ENCODE assay signal across 36 cellular contexts in the genomic region with DNA sequence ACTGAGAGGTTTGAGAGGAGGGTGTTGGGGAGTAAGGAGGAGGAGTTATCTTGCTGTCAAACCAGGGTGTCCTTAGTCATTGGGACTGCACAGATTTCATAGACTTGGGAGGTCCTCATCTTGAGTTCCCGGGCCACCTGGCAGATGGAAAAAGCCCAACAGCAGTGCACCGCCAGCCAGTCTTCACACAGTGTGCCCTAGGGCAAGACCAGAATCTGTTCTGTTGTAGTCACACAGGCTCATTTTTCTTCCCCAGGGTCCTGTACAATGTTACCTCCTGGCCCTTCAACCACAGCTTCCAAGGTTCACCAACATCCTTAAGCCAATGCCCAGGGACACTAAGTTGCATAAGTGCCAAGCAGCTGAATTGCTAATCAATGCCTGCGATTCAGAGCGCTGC. TPM values are rescaled to one million over a fixed set of nuclear protein-coding genes. Genes with fewer than 3 reads are reported as not detected.
"Had no signal": no experiment of that assay in that cellular context is flagged by ENCODE, and none has a peak within 500 bp of the region (broad histone marks: within the 10 kb centered on the region; RNA-seq: fewer than 3 reads in every experiment).

No MANE protein-coding gene starts in this region.

- H3K36me3 Mint-ChIP-seq: activated CD4-positive, alpha-beta memory T cell treated with anti-CD3 and anti-CD28 coated beads for 36 hours; activated naive CD4-positive, alpha-beta T cell treated with anti-CD3 and anti-CD28 coated beads, Interleukin-2, amount 50 U/mL, for 72 hours had no signal

- H3K27me3 ChIP-seq: adrenal gland, body of pancreas, brain microvascular endothelial cell, breast epithelium had no signal

- H3K4me1 ChIP-seq: adrenal gland, body of pancreas, breast epithelium had no signal

- H3K27ac ChIP-seq: adrenal gland, body of pancreas, brain microvascular endothelial cell, breast epithelium, VCaP had no signal

- DNase-seq: activated B cell treated with CpG ODN at 0.5 μM for 24 hours; activated CD4-positive, alpha-beta memory T cell treated with anti-CD3 and anti-CD28 coated beads for 36 hours; activated CD4-positive, alpha-beta T cell treated with anti-CD3 and anti-CD28 coated beads for 4 hours; activated CD4-positive, alpha-beta T cell treated with anti-CD3 and anti-CD28 coated beads, Interleukin-2, amount 10 ng/mL, durations not matched to agents 24 days and 14 days; activated CD4-positive, alpha-beta T cell treated with anti-CD3 and anti-CD28 coated beads, Interleukin-2, amount 50 U/mL, for 1 hour; activated CD4-positive, alpha-beta T cell treated with anti-CD3 and anti-CD28 coated beads, Interleukin-2, amount 50 U/mL, for 4 hours; activated CD4-positive, CD25-positive, alpha-beta regulatory T cell treated with anti-CD3 and anti-CD28 coated beads, Interleukin-2, amount 50 U/mL, for 72 hours; activated CD8-positive, alpha-beta memory T cell treated with anti-CD3 and anti-CD28 coated beads, Interleukin-2, amount 50 U/mL, for 4 hours; activated CD8-positive, alpha-beta T cell treated with anti-CD3 and anti-CD28 coated beads for 36 hours; activated effector memory CD4-positive, alpha-beta T cell treated with anti-CD3 and anti-CD28 coated beads, Interleukin-2, amount 50 U/mL, for 16 hours; activated gamma-delta T cell treated with Interleukin-2 at 50 U/mL for 16 hours; activated naive CD4-positive, alpha-beta T cell; activated naive CD4-positive, alpha-beta T cell treated with anti-CD3 and anti-CD28 coated beads for 36 hours; activated naive CD4-positive, alpha-beta T cell treated with anti-CD3 and anti-CD28 coated beads, Interleukin-2, amount 50 U/mL, for 16 hours; activated naive CD8-positive, alpha-beta T cell treated with anti-CD3 and anti-CD28 coated beads for 36 hours; activated T-cell treated with anti-CD3 and anti-CD28 coated beads for 4 hours; activated T-cell treated with anti-CD3 and anti-CD28 coated beads, Interleukin-2, amount 50 U/mL, for 1 hour; activated T-cell treated with anti-CD3 and anti-CD28 coated beads, Interleukin-2, amount 50 U/mL, for 4 hours; activated T-cell treated with anti-CD3 and anti-CD28 coated beads, Interleukin-2, amount 50 U/mL, for 72 hours; adrenal gland; amniotic stem cell; aorta; body of pancreas; brain microvascular endothelial cell; central memory CD4-positive, alpha-beta T cell; T-helper 1 cell; T-helper 2 cell; T-helper 9 cell had no signal

- H3K36me3 ChIP-seq: adrenal gland, brain microvascular endothelial cell, breast epithelium had no signal

- H3K27ac Mint-ChIP-seq: activated B cell treated with CpG ODN at 0.5 μM for 24 hours; activated CD4-positive, alpha-beta memory T cell treated with anti-CD3 and anti-CD28 coated beads for 36 hours; activated CD4-positive, alpha-beta T cell treated with anti-CD3 and anti-CD28 coated beads, Interleukin-2, amount 10 ng/mL, durations not matched to agents 24 days and 14 days; activated CD8-positive, alpha-beta T cell treated with anti-CD3 and anti-CD28 coated beads for 36 hours; activated naive CD4-positive, alpha-beta T cell treated with anti-CD3 and anti-CD28 coated beads for 36 hours; activated naive CD4-positive, alpha-beta T cell treated with anti-CD3 and anti-CD28 coated beads, Interleukin-2, amount 50 U/mL, for 72 hours; activated naive CD8-positive, alpha-beta T cell treated with anti-CD3 and anti-CD28 coated beads for 36 hours; activated T-cell treated with anti-CD3 and anti-CD28 coated beads, Interleukin-2, amount 50 U/mL, for 72 hours; activated T-helper 1 cell treated with anti-CD3 and anti-CD28 coated beads, Interleukin-12 subunit alpha, Interleukin-12 subunit beta, Interleukin-2, Interleukin-4 antibody, amounts not matched to agents 30 ng/mL and 10 ng/mL and 1 ng/mL, durations not matched to agents 14 hours and 24 hours and 36 hours; activated T-helper 17 cell treated with anti-CD3 and anti-CD28 coated beads, Interleukin-2, amount 50 U/mL, for 72 hours; T-helper 1 cell treated with Interleukin-12 subunit alpha and Interleukin-12 subunit beta and Interleukin-4 antibody, amounts not matched to agents 30 μg/mL and 1 μg/mL, for 36 hours; T-helper 2 cell treated with Interferon-gamma antibody and Interleukin-4, amounts not matched to agents 5 μg/mL and 100 μg/mL, for 36 hours had no signal

- H3K4me3 Mint-ChIP-seq: activated B cell treated with CpG ODN at 0.5 μM for 24 hours; activated CD4-positive, alpha-beta memory T cell treated with anti-CD3 and anti-CD28 coated beads for 36 hours; activated CD4-positive, alpha-beta T cell treated with anti-CD3 and anti-CD28 coated beads, Interleukin-2, amount 10 ng/mL, durations not matched to agents 24 days and 14 days; activated CD8-positive, alpha-beta T cell treated with anti-CD3 and anti-CD28 coated beads for 36 hours; activated naive CD4-positive, alpha-beta T cell treated with anti-CD3 and anti-CD28 coated beads for 36 hours; activated naive CD8-positive, alpha-beta T cell treated with anti-CD3 and anti-CD28 coated beads for 36 hours; activated T-cell treated with anti-CD3 and anti-CD28 coated beads, Interleukin-2, amount 50 U/mL, for 4 hours; activated T-cell treated with anti-CD3 and anti-CD28 coated beads, Interleukin-2, amount 50 U/mL, for 72 hours; activated T-helper 1 cell treated with anti-CD3 and anti-CD28 coated beads, Interleukin-12 subunit alpha, Interleukin-12 subunit beta, Interleukin-2, Interleukin-4 antibody, amounts not matched to agents 30 ng/mL and 10 ng/mL and 1 ng/mL, durations not matched to agents 14 hours and 24 hours and 36 hours; activated T-helper 17 cell treated with anti-CD3 and anti-CD28 coated beads, Interleukin-2, amount 50 U/mL, for 72 hours; T-helper 1 cell treated with Interleukin-12 subunit alpha and Interleukin-12 subunit beta and Interleukin-4 antibody, amounts not matched to agents 30 μg/mL and 1 μg/mL, for 36 hours; T-helper 2 cell treated with Interferon-gamma antibody and Interleukin-4, amounts not matched to agents 5 μg/mL and 100 μg/mL, for 36 hours had no signal

- H3K4me3 ChIP-seq: adrenal gland, body of pancreas, breast epithelium had no signal

- ATAC-seq: activated CD8-positive, alpha-beta T cell treated with anti-CD3 and anti-CD28 coated beads for 36 hours; activated naive CD4-positive, alpha-beta T cell treated with anti-CD3 and anti-CD28 coated beads, Interleukin-2, amount 50 U/mL, for 72 hours; activated T-cell treated with anti-CD3 and anti-CD28 coated beads, Interleukin-2, amount 50 U/mL, for 4 hours; activated T-cell treated with anti-CD3 and anti-CD28 coated beads, Interleukin-2, amount 50 U/mL, for 72 hours; activated T-helper 17 cell treated with anti-CD3 and anti-CD28 coated beads, Interleukin-2, amount 50 U/mL, for 72 hours; body of pancreas had no signal

- H3K9me3 Mint-ChIP-seq: activated B cell treated with CpG ODN at 0.5 μM for 24 hours; activated CD4-positive, alpha-beta memory T cell treated with anti-CD3 and anti-CD28 coated beads for 36 hours; activated CD4-positive, alpha-beta T cell treated with anti-CD3 and anti-CD28 coated beads, Interleukin-2, amount 10 ng/mL, durations not matched to agents 24 days and 14 days; activated CD8-positive, alpha-beta T cell treated with anti-CD3 and anti-CD28 coated beads for 36 hours; activated naive CD4-positive, alpha-beta T cell treated with anti-CD3 and anti-CD28 coated beads for 36 hours; activated naive CD4-positive, alpha-beta T cell treated with anti-CD3 and anti-CD28 coated beads, Interleukin-2, amount 50 U/mL, for 72 hours; activated naive CD8-positive, alpha-beta T cell treated with anti-CD3 and anti-CD28 coated beads for 36 hours; activated T-cell treated with anti-CD3 and anti-CD28 coated beads, Interleukin-2, amount 50 U/mL, for 4 hours; activated T-cell treated with anti-CD3 and anti-CD28 coated beads, Interleukin-2, amount 50 U/mL, for 72 hours; activated T-helper 1 cell treated with anti-CD3 and anti-CD28 coated beads, Interleukin-12 subunit alpha, Interleukin-12 subunit beta, Interleukin-2, Interleukin-4 antibody, amounts not matched to agents 30 ng/mL and 10 ng/mL and 1 ng/mL, durations not matched to agents 14 hours and 24 hours and 36 hours; activated T-helper 17 cell treated with anti-CD3 and anti-CD28 coated beads, Interleukin-2, amount 50 U/mL, for 72 hours; T-helper 1 cell treated with Interleukin-12 subunit alpha and Interleukin-12 subunit beta and Interleukin-4 antibody, amounts not matched to agents 30 μg/mL and 1 μg/mL, for 36 hours; T-helper 2 cell treated with Interferon-gamma antibody and Interleukin-4, amounts not matched to agents 5 μg/mL and 100 μg/mL, for 36 hours had no signal

- H3K9me3 ChIP-seq: adrenal gland, body of pancreas, breast epithelium had no signal

RNA-seq across cellular contexts. Expression of a gene that starts 21.0 kb away (rescaled TPM):
- total RNA-seq: body of pancreas, breast epithelium, cardiac septum had no signal
